Comparison of ENCODE assay signal across 22 cellular contexts in the genomic region with DNA sequence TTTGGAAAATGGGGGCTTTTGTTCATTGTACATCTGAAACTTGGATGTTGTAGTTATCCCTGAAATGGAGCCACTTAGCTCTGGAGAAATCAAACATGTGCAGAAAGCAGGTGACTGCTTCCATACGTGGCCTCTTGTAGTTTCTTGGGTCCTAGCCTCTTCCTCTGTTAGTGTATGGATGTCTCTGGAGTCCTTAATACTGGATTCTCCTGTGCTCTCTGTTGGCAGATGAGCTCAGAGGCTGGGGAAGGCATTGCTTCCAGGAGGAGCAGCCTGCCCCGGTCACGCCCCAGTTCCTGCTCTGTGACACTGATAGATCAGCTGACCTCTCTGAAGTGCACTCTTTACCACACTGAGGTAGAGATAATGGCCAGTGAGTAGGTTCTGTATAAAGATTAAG.
A peak's percentile ranks its signal among the peaks of the same experiment; 100 is the strongest.
DNase-seq lines count a peak whose midpoint lies in the region; TF ChIP-seq lines count a peak whose summit lies in the region.
"Had no signal": no experiment of that assay in that cellular context is flagged by ENCODE, and none has a peak within 500 bp of the region (broad histone marks: within the 10 kb centered on the region; RNA-seq: fewer than 3 reads in every experiment).

No MANE protein-coding gene starts in this region.

- peak overlapping the region; percentile 84 for H3K27ac Mint-ChIP-seq in activated naive CD8-positive, alpha-beta T cell
- H3K27ac Mint-ChIP-seq in activated naive CD8-positive, alpha-beta T cell treated with anti-CD3 and anti-CD28 coated beads for 36 hours: no peak overlapping the region
- H3K27ac Mint-ChIP-seq: activated naive CD4-positive, alpha-beta T cell treated with anti-CD3 and anti-CD28 coated beads, Interleukin-2, amount 50 U/mL, for 72 hours; nephron; stimulated activated naive B cell treated with anti-CD40 and anti-IgM and Interleukin-4, amounts not matched to agents 10 μg/mL and 1 μg/mL and 100 μg/mL, for 72 hours had no signal

- no peaks in the 10 kb centered on the region for H3K9me3 ChIP-seq in testis
- H3K9me3 ChIP-seq: gastroesophageal sphincter, psoas muscle, vagina had no signal

- no peaks in the 10 kb centered on the region for H3K27me3 Mint-ChIP-seq in activated naive CD8-positive, alpha-beta T cell
- no peaks in the 10 kb centered on the region for H3K27me3 Mint-ChIP-seq in activated naive CD8-positive, alpha-beta T cell treated with anti-CD3 and anti-CD28 coated beads for 36 hours
- H3K27me3 Mint-ChIP-seq: CD4-positive, alpha-beta memory T cell; stimulated activated naive B cell treated with anti-CD40 and anti-IgM and Interleukin-4, amounts not matched to agents 10 μg/mL and 1 μg/mL and 100 μg/mL, for 72 hours; T-cell had no signal

- no peaks in the 10 kb centered on the region for H3K27me3 ChIP-seq in testis
- H3K27me3 ChIP-seq: brain microvascular endothelial cell, gastroesophageal sphincter, vagina had no signal

- no peaks in the 10 kb centered on the region for H3K36me3 ChIP-seq in testis (ENCODE audit: low read depth, missing control alignments)
- H3K36me3 ChIP-seq: brain microvascular endothelial cell, vagina had no signal

- no peak overlapping the region for H3K4me3 Mint-ChIP-seq in activated naive CD8-positive, alpha-beta T cell
- H3K4me3 Mint-ChIP-seq in activated naive CD8-positive, alpha-beta T cell treated with anti-CD3 and anti-CD28 coated beads for 36 hours: no peak overlapping the region
- H3K4me3 Mint-ChIP-seq: CD4-positive, alpha-beta memory T cell; nephron; stimulated activated naive B cell treated with anti-CD40 and anti-IgM and Interleukin-4, amounts not matched to agents 10 μg/mL and 1 μg/mL and 100 μg/mL, for 72 hours; T-cell had no signal

- peaks cover 6% of the 10 kb centered on the region for H3K36me3 Mint-ChIP-seq in activated naive CD8-positive, alpha-beta T cell
- H3K36me3 Mint-ChIP-seq in activated naive CD8-positive, alpha-beta T cell treated with anti-CD3 and anti-CD28 coated beads for 36 hours: peaks cover 3% of the 10 kb centered on the region
- H3K36me3 Mint-ChIP-seq: stimulated activated naive B cell treated with anti-CD40 and anti-IgM and Interleukin-4, amounts not matched to agents 10 μg/mL and 1 μg/mL and 100 μg/mL, for 72 hours had no signal

- intact Hi-C loops in testis (cut with DNase I; ENCODE audit: low total_unique reads): no loop called here

- no peak overlapping the region for H3K27ac ChIP-seq in testis
- H3K27ac ChIP-seq: brain microvascular endothelial cell, epithelial cell of prostate, gastroesophageal sphincter, psoas muscle, vagina had no signal

- H3K4me1 Mint-ChIP-seq in activated naive CD8-positive, alpha-beta T cell (ENCODE audit: low read depth): peaks cover 20% of the 10 kb centered on the region
- peaks cover 18% of the 10 kb centered on the region for H3K4me1 Mint-ChIP-seq in activated naive CD8-positive, alpha-beta T cell treated with anti-CD3 and anti-CD28 coated beads for 36 hours
- H3K4me1 Mint-ChIP-seq: stimulated activated naive B cell treated with anti-CD40 and anti-IgM and Interleukin-4, amounts not matched to agents 10 μg/mL and 1 μg/mL and 100 μg/mL, for 72 hours had no signal

- H3K4me1 ChIP-seq in testis: no peaks in the 10 kb centered on the region
- H3K4me1 ChIP-seq: psoas muscle, vagina had no signal

- H3K4me3 ChIP-seq in testis: no peak overlapping the region
- H3K4me3 ChIP-seq: gastroesophageal sphincter, psoas muscle, vagina had no signal

- no peak for TF ChIP-seq CTCF in testis (IDR thresholded peaks at IDR 0.05)

- no peaks in the 10 kb centered on the region for H3K9me3 Mint-ChIP-seq in activated naive CD8-positive, alpha-beta T cell (ENCODE audit: low read depth)
- H3K9me3 Mint-ChIP-seq in activated naive CD8-positive, alpha-beta T cell treated with anti-CD3 and anti-CD28 coated beads for 36 hours: no peaks in the 10 kb centered on the region
- H3K9me3 Mint-ChIP-seq: activated naive CD4-positive, alpha-beta T cell treated with anti-CD3 and anti-CD28 coated beads, Interleukin-2, amount 50 U/mL, for 72 hours; nephron; stimulated activated naive B cell treated with anti-CD40 and anti-IgM and Interleukin-4, amounts not matched to agents 10 μg/mL and 1 μg/mL and 100 μg/mL, for 72 hours; T-cell had no signal

- WGBS in testis, 2 donors: 75 to 85% methylated on average over 3 of the region's 3 CpGs

- DNase-seq in activated naive CD8-positive, alpha-beta T cell treated with anti-CD3 and anti-CD28 coated beads for 36 hours: no peak
- DNase-seq in NCI-H510A treated with DMSO at 0.1 percent for 48 hours (lab: John Stamatoyannopoulos, UW) (peak; percentile 90), kidney glomerular epithelial cell (lab: John Stamatoyannopoulos, UW) (peak; percentile 11), testis (no peak), midbrain (lab: John Stamatoyannopoulos, UW) (no peak), T1000 (lab: John Stamatoyannopoulos, UW) (no peak), GM03348 (ENCODE audit: low spot score) (no peak)
- DNase-seq: brain microvascular endothelial cell; CD4-positive, alpha-beta memory T cell; mammary epithelial cell; NCI-H1092; NCI-H526; psoas muscle; stimulated activated CD4-positive, alpha-beta T cell treated with anti-CD3 and anti-CD28 coated beads, Interleukin-12 subunit alpha, Interleukin-12 subunit beta, amount 100 ng/mL, for 4 hours; stimulated activated naive B cell treated with anti-CD40 and anti-IgM and Interleukin-4, amounts not matched to agents 10 μg/mL and 1 μg/mL and 100 μg/mL, for 72 hours; T-cell had no signal

- no peak for TF ChIP-seq POLR2A in testis (IDR thresholded peaks at IDR 0.05)

Comparison
In these comparisons a context has a peak if more than half of its experiments do, and no peak if none do; other contexts are left out.
1. DNase-seq: peak in NCI-H510A treated with DMSO at 0.1 percent for 48 hours (single experiment) and kidney glomerular epithelial cell (single experiment); none in activated naive CD8-positive, alpha-beta T cell treated with anti-CD3 and anti-CD28 coated beads for 36 hours (single experiment), testis (single experiment), midbrain (single experiment), T1000 (single experiment) and GM03348 (single experiment).